In the genomic region with DNA sequence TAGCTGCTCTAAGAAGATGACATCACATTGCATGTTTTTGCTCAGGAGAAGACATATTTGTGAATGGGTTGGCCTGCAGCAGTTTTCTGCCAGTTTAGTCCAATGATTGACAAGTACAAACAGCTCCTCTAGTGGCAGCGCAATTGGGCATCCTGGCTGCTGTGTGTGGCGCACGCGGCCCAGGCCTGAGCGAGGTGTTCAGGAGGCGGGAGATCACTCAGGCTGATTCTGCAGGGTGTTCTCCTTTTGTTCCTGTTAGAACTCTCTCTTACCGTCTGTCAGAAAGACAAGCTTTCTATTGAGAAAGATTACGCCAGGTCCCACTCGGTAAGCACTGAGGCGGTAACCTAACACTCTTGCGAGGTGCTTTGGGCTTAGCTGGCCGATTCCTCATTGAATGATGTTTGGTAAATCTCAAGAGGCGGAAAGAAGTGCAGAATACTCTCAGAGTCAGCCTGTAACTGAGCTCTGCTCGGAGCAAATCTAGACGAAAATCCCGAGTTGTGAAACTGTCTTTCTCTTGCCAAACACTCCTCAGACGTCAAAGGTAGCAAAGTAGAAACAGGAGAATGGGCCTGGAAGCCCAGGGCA, we compare ENCODE assay signal across 1 cellular context.
TF ChIP-seq lines count a peak whose summit lies in the region.

No MANE protein-coding gene starts in this region.

TF ChIP-seq in GM12878, 131 proteins besides CTCF, POLR2A, EP300 and RAD21 (continued from another document):
- TF ChIP-seq, protein P1, sequence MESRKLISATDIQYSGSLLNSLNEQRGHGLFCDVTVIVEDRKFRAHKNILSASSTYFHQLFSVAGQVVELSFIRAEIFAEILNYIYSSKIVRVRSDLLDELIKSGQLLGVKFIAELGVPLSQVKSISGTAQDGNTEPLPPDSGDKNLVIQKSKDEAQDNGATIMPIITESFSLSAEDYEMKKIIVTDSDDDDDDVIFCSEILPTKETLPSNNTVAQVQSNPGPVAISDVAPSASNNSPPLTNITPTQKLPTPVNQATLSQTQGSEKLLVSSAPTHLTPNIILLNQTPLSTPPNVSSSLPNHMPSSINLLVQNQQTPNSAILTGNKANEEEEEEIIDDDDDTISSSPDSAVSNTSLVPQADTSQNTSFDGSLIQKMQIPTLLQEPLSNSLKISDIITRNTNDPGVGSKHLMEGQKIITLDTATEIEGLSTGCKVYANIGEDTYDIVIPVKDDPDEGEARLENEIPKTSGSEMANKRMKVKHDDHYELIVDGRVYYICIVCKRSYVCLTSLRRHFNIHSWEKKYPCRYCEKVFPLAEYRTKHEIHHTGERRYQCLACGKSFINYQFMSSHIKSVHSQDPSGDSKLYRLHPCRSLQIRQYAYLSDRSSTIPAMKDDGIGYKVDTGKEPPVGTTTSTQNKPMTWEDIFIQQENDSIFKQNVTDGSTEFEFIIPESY (IDR thresholded peaks at IDR 0.05) = peak; percentile 84; the same call in 1 of the 2 replicates
- TF ChIP-seq, protein P2, sequence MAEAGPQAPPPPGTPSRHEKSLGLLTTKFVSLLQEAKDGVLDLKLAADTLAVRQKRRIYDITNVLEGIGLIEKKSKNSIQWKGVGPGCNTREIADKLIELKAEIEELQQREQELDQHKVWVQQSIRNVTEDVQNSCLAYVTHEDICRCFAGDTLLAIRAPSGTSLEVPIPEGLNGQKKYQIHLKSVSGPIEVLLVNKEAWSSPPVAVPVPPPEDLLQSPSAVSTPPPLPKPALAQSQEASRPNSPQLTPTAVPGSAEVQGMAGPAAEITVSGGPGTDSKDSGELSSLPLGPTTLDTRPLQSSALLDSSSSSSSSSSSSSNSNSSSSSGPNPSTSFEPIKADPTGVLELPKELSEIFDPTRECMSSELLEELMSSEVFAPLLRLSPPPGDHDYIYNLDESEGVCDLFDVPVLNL (IDR thresholded peaks at IDR 0.05; ENCODE audit: low read depth, low read length) = no peak
- no peak for TF ChIP-seq TBL1XR1 (IDR thresholded peaks at IDR 0.05; ENCODE audit: low read depth, low read length)
- TF ChIP-seq FOXK2 (IDR thresholded peaks at IDR 0.05) = no peak
- TF ChIP-seq MXI1 (IDR thresholded peaks at IDR 0.05; ENCODE audit: low read depth, low read length) = no peak
- TF ChIP-seq CBX3 (IDR thresholded peaks at IDR 0.05; ENCODE audit: borderline replicate concordance, low read depth) = no peak
